Comparison of ENCODE assay signal across 9 cellular contexts in the genomic region with DNA sequence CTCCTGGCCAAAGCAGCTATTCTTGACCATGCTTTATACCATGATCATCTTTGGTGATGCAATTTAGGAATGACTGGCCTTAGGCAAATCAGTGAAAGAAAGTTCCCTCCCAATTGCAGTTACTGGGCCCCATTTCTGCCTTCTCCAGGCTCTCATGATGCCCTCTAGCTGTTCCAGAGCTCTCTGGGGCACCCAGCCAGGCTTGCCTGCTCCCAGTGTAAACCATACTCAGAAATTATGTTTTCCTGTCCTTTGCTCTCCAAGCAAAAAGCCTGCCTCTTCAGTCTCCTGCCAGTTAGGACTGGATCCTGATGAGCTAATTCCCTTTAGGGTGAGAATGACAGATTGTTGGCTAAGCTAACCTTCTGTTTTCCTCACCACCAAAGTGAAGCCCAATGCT.
DNase-seq lines count a peak whose midpoint lies in the region; ATAC-seq and TF ChIP-seq lines count a peak whose summit lies in the region.
"Had no signal": no experiment of that assay in that cellular context is flagged by ENCODE, and none has a peak within 500 bp of the region (broad histone marks: within the 10 kb centered on the region; RNA-seq: fewer than 3 reads in every experiment).

No MANE protein-coding gene starts in this region.

- H3K9me3 Mint-ChIP-seq in brain: peaks cover 0 to 12% (median 0%) of the 10 kb centered on the region in 5 experiments

- peaks cover 7% of the 10 kb centered on the region for H3K27me3 Mint-ChIP-seq in brain

- H3K4me1 Mint-ChIP-seq in brain: peaks cover 55% of the 10 kb centered on the region

- TF ChIP-seq CTCF in BJ (IDR thresholded peaks at IDR 0.05; ENCODE audit: insufficient read depth, low read depth, low read length) (peak; percentile 40), brain (conservative IDR thresholded peaks at IDR 0.05) (no peak), lung (IDR thresholded peaks at IDR 0.05; ENCODE audit: control extremely low read depth, extremely low read depth) (no peak)

- no peaks in the 10 kb centered on the region for H3K27me3 ChIP-seq in BJ (ENCODE audit: control insufficient read depth, insufficient read depth, low read length)
- H3K27me3 ChIP-seq in lung (ENCODE audit: control insufficient read depth, insufficient read depth): no peaks in the 10 kb centered on the region

- DNase-seq in BJ (ENCODE audit: low read depth): no peak
- peak; percentile 69 to 87 for DNase-seq in NCI-H2081 (lab: John Stamatoyannopoulos, UW)
- peak; percentile 36 for DNase-seq in lung (ENCODE audit: low spot score)
- no peak for DNase-seq in HuH-7.5 (ENCODE audit: low spot score)
- no peak for DNase-seq in activated T-cell treated with anti-CD3 and anti-CD28 coated beads for 4 hours
- no peak for DNase-seq in COLO829 (ENCODE audit: low spot score)
- DNase-seq: activated CD4-positive, alpha-beta T cell treated with anti-CD3 and anti-CD28 coated beads for 36 hours had no signal

- H3K4me3 ChIP-seq in BJ (ENCODE audit: low read depth, low read length): no peak overlapping the region
- no peak overlapping the region for H3K4me3 ChIP-seq in lung

- H3K4me3 Mint-ChIP-seq in brain: no peak overlapping the region
- H3K4me3 Mint-ChIP-seq: activated CD4-positive, alpha-beta T cell treated with anti-CD3 and anti-CD28 coated beads for 36 hours had no signal

- H3K36me3 Mint-ChIP-seq in brain: no peaks in the 10 kb centered on the region

- H3K36me3 ChIP-seq in BJ (ENCODE audit: control insufficient read depth, insufficient read depth, low read length) (no peaks in the 10 kb centered on the region), lung (ENCODE audit: control insufficient read depth in 2 of 2, insufficient read depth in 2 of 2, low read length in 2 of 2) (no peaks in the 10 kb centered on the region)

- peaks cover 0 to 2% of the 10 kb centered on the region in 2 donors for H3K9me3 ChIP-seq in lung (ENCODE audit: control insufficient read depth in 2 of 2, insufficient read depth in 1 of 2, low read length in 1 of 2)

- H3K4me1 ChIP-seq in lung (ENCODE audit: control insufficient read depth in 2 of 2, insufficient read depth in 2 of 2, low read length in 2 of 2): peaks cover 0 to 2% of the 10 kb centered on the region in 2 donors

- POLR2A ChIA-PET in BJ (lab: Charles Lee): no interaction called here

- peak overlapping the region in 4 of 5 experiments; percentile 56 to 90 (median 81) for H3K27ac Mint-ChIP-seq in brain
- H3K27ac Mint-ChIP-seq: activated CD4-positive, alpha-beta T cell treated with anti-CD3 and anti-CD28 coated beads for 36 hours had no signal

- CTCF ChIA-PET in BJ (lab: Yijun Ruan, JAX): interaction anchor here (1.4 kb wide), 1 partner anchor 152 kb away, joined by 3 read pairs; no protein-coding TSS in a partner anchor

- no peak for ATAC-seq in lung (ENCODE audit: insufficient read depth, low FRiP score)
- no peak for ATAC-seq in GM19395 (IDR thresholded peaks at IDR 0.05; ENCODE audit: unreplicated experiment)
- ATAC-seq: activated CD4-positive, alpha-beta T cell treated with anti-CD3 and anti-CD28 coated beads for 36 hours had no signal

- no peak overlapping the region for H3K27ac ChIP-seq in lung (ENCODE audit: low read depth in 1 of 2, low read length in 1 of 2)

Comparison
In these comparisons a context has a peak if more than half of its experiments do, and no peak if none do; other contexts are left out.
1. DNase-seq: peak in NCI-H2081 (2 of 2) and lung (single experiment); none in BJ (single experiment), HuH-7.5 (single experiment), activated T-cell treated with anti-CD3 and anti-CD28 coated beads for 4 hours (single experiment) and COLO829 (single experiment).